Comparison of ENCODE assay signal across 1 cellular context in genomic region chr7:43108255-43109011, GRCh38.
TF ChIP-seq lines count a peak whose summit lies in the region.

No MANE protein-coding gene starts in this region.

TF ChIP-seq in K562, 482 proteins besides CTCF, POLR2A, EP300 and RAD21 (continued from another document):
- TF ChIP-seq E2F6 (IDR thresholded peaks at IDR 0.05; ENCODE audit: borderline replicate concordance in 1 of 2, extremely low read depth in 1 of 2, insufficient read depth in 1 of 2, insufficient read length in 1 of 2, low read depth in 1 of 2, low read length in 1 of 2, poor library complexity in 1 of 2, severe bottlenecking in 1 of 2) (peak in 1 of 2 experiments; percentile 18), MYC (IDR thresholded peaks at IDR 0.05; ENCODE audit: low read depth, low read length) (peak; percentile 54), MYC (CRISPR knock-in tag; IDR thresholded peaks at IDR 0.05; ENCODE audit: borderline replicate concordance, low read depth) (no peak), YY1 (IDR thresholded peaks at IDR 0.05; ENCODE audit: borderline replicate concordance in 1 of 3, control insufficient read depth in 1 of 3, extremely low read depth in 1 of 3, insufficient read depth in 3 of 3, insufficient read length in 1 of 3, insufficient replicate concordance in 2 of 3, low read depth in 1 of 3, low read length in 2 of 3) (peak in 1 of 3 experiments; percentile 38), CREB3L1 (IDR thresholded peaks at IDR 0.05; ENCODE audit: borderline replicate concordance, low read depth) (peak; percentile 35; the same call in 1 of the 2 replicates), CREBBP (IDR thresholded peaks at IDR 0.05; ENCODE audit: low read depth, low read length) (no peak)
